Comparison of ENCODE assay signal across 9 cellular contexts in the genomic region with DNA sequence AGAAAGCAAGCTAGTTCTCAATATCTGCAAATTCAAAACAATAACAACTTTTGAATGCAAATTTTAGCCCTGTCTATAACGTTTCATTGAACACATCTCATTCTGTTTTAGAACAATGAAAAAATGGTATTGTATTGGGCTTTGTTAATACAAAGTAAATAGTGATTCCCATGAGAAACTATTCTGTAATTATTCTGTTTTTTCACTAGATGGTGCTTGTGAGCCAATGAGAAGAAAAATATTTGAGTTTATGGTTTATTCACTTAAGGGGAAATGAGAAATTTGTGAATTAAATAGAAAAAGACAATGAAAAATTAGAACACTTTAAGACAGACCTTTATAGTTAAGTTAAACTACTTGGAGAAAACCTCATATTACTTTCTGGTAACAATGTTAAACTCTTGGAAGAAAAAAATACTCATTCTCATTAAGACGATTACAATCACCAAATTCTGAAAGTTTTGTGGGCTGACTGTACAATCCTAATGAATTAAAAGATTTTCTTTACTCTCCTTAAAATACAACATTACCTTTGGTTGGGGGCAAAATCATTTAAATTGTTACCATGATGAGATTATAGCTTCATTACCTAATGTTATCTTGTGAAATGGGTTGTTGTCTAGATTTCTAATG.
DNase-seq lines count a peak whose midpoint lies in the region; ATAC-seq and TF ChIP-seq lines count a peak whose summit lies in the region.
"Had no signal": no experiment of that assay in that cellular context is flagged by ENCODE, and none has a peak within 500 bp of the region (broad histone marks: within the 10 kb centered on the region; RNA-seq: fewer than 3 reads in every experiment).

No MANE protein-coding gene starts in this region.

- ATAC-seq in body of pancreas (peak; percentile 45), natural killer cell (no peak)
- ATAC-seq in stimulated activated effector memory CD8-positive, alpha-beta T cell treated with anti-CD3 and anti-CD28 coated beads, Interleukin-12 subunit alpha, Interleukin-12 subunit beta, amount 100 ng/mL, for 72 hours = no peak

- H3K36me3 ChIP-seq in body of pancreas (replicated peaks in 1 of 2; ENCODE audit: insufficient read depth in 1 of 2, low read depth in 2 of 2) = no peaks in the 10 kb centered on the region
- H3K36me3 ChIP-seq in mesendoderm (ENCODE audit: control insufficient read depth, insufficient read depth, low read length) = no peaks in the 10 kb centered on the region
- H3K36me3 ChIP-seq: BLaER1 treated with 17β-estradiol and CSF1 and Interleukin-3, amounts not matched to agents 10 nM and 100 nM had no signal

- H3K27ac Mint-ChIP-seq in natural killer cell = no peak overlapping the region
- no peak overlapping the region for H3K27ac Mint-ChIP-seq in stimulated activated effector memory CD8-positive, alpha-beta T cell treated with anti-CD3 and anti-CD28 coated beads, Interleukin-12 subunit alpha, Interleukin-12 subunit beta, amount 100 ng/mL, for 72 hours

- no peak overlapping the region for H2BK120ac ChIP-seq in mesendoderm (ENCODE audit: low read depth, low read length)

- H4K5ac ChIP-seq in mesendoderm (ENCODE audit: low read length) = no peak overlapping the region

- no peak overlapping the region for H3K4me2 ChIP-seq in mesendoderm (ENCODE audit: low read length)

- 31 to 35% methylated on average over 2 of the region's 2 CpGs for WGBS in body of pancreas, 2 donors
- WGBS in mesendoderm (ENCODE audit: extremely low coverage, insufficient coverage, low lambda C conversion rate) = no CpG with 5 or more reads among the region's 2 CpGs

- no peaks in the 10 kb centered on the region for H3K4me1 Mint-ChIP-seq in natural killer cell
- no peaks in the 10 kb centered on the region for H3K4me1 Mint-ChIP-seq in stimulated activated effector memory CD8-positive, alpha-beta T cell treated with anti-CD3 and anti-CD28 coated beads, Interleukin-12 subunit alpha, Interleukin-12 subunit beta, amount 100 ng/mL, for 72 hours

- no peak overlapping the region for H3K23ac ChIP-seq in mesendoderm (ENCODE audit: low read length)

- DNase-seq in DMS153 treated with DMSO at 0.1 percent for 48 hours (lab: John Stamatoyannopoulos, UW; ENCODE audit: unreplicated experiment) (peak; percentile 38), DMS153 (lab: John Stamatoyannopoulos, UW) (no peak), NCI-H146 treated with DMSO at 0.1 percent for 48 hours (lab: John Stamatoyannopoulos, UW; ENCODE audit: unreplicated experiment) (peak; percentile 35), body of pancreas (no peak), mesendoderm (peak; percentile 37), GF-D8 (lab: John Stamatoyannopoulos, UW) (no peak), natural killer cell (no peak)
- no peak for DNase-seq in stimulated activated effector memory CD8-positive, alpha-beta T cell treated with anti-CD3 and anti-CD28 coated beads, Interleukin-12 subunit alpha, Interleukin-12 subunit beta, amount 100 ng/mL, for 72 hours (ENCODE audit: low spot score in 2 of 2)

- no peaks in the 10 kb centered on the region for H3K79me1 ChIP-seq in mesendoderm (ENCODE audit: low read length)

- no peak overlapping the region for H2BK15ac ChIP-seq in mesendoderm (replicated peaks; ENCODE audit: low read depth)

- no peaks in the 10 kb centered on the region for H3K9me3 Mint-ChIP-seq in natural killer cell
- H3K9me3 Mint-ChIP-seq in stimulated activated effector memory CD8-positive, alpha-beta T cell treated with anti-CD3 and anti-CD28 coated beads, Interleukin-12 subunit alpha, Interleukin-12 subunit beta, amount 100 ng/mL, for 72 hours = no peaks in the 10 kb centered on the region

- no peak overlapping the region for H3K4me3 Mint-ChIP-seq in natural killer cell
- no peak overlapping the region for H3K4me3 Mint-ChIP-seq in stimulated activated effector memory CD8-positive, alpha-beta T cell treated with anti-CD3 and anti-CD28 coated beads, Interleukin-12 subunit alpha, Interleukin-12 subunit beta, amount 100 ng/mL, for 72 hours

- no peaks in the 10 kb centered on the region for H3K36me3 Mint-ChIP-seq in natural killer cell
- no peaks in the 10 kb centered on the region for H3K36me3 Mint-ChIP-seq in stimulated activated effector memory CD8-positive, alpha-beta T cell treated with anti-CD3 and anti-CD28 coated beads, Interleukin-12 subunit alpha, Interleukin-12 subunit beta, amount 100 ng/mL, for 72 hours

- no peak overlapping the region for H4K8ac ChIP-seq in mesendoderm (ENCODE audit: low read depth, low read length)

- no peaks in the 10 kb centered on the region for H3K9me3 ChIP-seq in body of pancreas

- no peak overlapping the region for H3K18ac ChIP-seq in mesendoderm (ENCODE audit: low read length)

- H3K4ac ChIP-seq in mesendoderm (ENCODE audit: low read depth, low read length) = no peak overlapping the region

- intact Hi-C loops in body of pancreas (cut with DNase I) (loop anchor here (10.0 kb wide), 1 partner anchor 595 kb away; no protein-coding TSS in a partner anchor), natural killer cell (cut with micrococcal nuclease) (no loop called here)

- H2BK5ac ChIP-seq in mesendoderm (ENCODE audit: low read length) = no peak overlapping the region

- H3K27me3 ChIP-seq in body of pancreas (no peaks in the 10 kb centered on the region), mesendoderm (ENCODE audit: insufficient read depth, low read length, poor library complexity) (no peaks in the 10 kb centered on the region)
- H3K27me3 ChIP-seq: BLaER1 treated with 17β-estradiol and CSF1 and Interleukin-3, amounts not matched to agents 10 nM and 100 nM had no signal

- H3K4me1 ChIP-seq in body of pancreas = peaks cover 16% of the 10 kb centered on the region
- no peaks in the 10 kb centered on the region for H3K4me1 ChIP-seq in mesendoderm (ENCODE audit: control insufficient read depth, low read depth, low read length)

- H3K27ac ChIP-seq in body of pancreas (no peak overlapping the region), mesendoderm (ENCODE audit: low read depth, low read length) (no peak overlapping the region)

- H3K4me3 ChIP-seq in body of pancreas (no peak overlapping the region), mesendoderm (ENCODE audit: low read length) (no peak overlapping the region)
- H3K4me3 ChIP-seq: BLaER1 treated with 17β-estradiol and CSF1 and Interleukin-3, amounts not matched to agents 10 nM and 100 nM had no signal

- H3K27me3 Mint-ChIP-seq in natural killer cell (ENCODE audit: low read depth in 2 of 2) = peaks cover 2 to 8% of the 10 kb centered on the region in 2 donors

- TF ChIP-seq CTCF in body of pancreas (IDR thresholded peaks at IDR 0.05) (peak; percentile 29 to 79 (median 71)), natural killer cell (IDR thresholded peaks at IDR 0.05) (no peak)

- no peaks in the 10 kb centered on the region for H3K79me2 ChIP-seq in mesendoderm (ENCODE audit: control insufficient read depth, insufficient read depth, low read length)

- no peak overlapping the region for H3K9ac ChIP-seq in mesendoderm (ENCODE audit: low read length)
- H3K9ac ChIP-seq: BLaER1 treated with 17β-estradiol and CSF1 and Interleukin-3, amounts not matched to agents 10 nM and 100 nM had no signal

- H2AK5ac ChIP-seq in mesendoderm (ENCODE audit: low read length) = no peak overlapping the region

- H3K56ac ChIP-seq in mesendoderm (ENCODE audit: low read length) = no peak overlapping the region

- no peak for TF ChIP-seq POLR2A in body of pancreas (IDR thresholded peaks at IDR 0.05)

Comparison
In these comparisons a context has a peak if more than half of its experiments do, and no peak if none do; other contexts are left out.
1. DNase-seq: peak in DMS153 treated with DMSO at 0.1 percent for 48 hours (single experiment), NCI-H146 treated with DMSO at 0.1 percent for 48 hours (single experiment) and mesendoderm (single experiment); none in DMS153 (single experiment), body of pancreas (0 of 4), GF-D8 (single experiment), natural killer cell (single experiment) and stimulated activated effector memory CD8-positive, alpha-beta T cell treated with anti-CD3 and anti-CD28 coated beads, Interleukin-12 subunit alpha, Interleukin-12 subunit beta, amount 100 ng/mL, for 72 hours (0 of 2).